Comparison of ENCODE assay signal across 8 cellular contexts in the genomic region with DNA sequence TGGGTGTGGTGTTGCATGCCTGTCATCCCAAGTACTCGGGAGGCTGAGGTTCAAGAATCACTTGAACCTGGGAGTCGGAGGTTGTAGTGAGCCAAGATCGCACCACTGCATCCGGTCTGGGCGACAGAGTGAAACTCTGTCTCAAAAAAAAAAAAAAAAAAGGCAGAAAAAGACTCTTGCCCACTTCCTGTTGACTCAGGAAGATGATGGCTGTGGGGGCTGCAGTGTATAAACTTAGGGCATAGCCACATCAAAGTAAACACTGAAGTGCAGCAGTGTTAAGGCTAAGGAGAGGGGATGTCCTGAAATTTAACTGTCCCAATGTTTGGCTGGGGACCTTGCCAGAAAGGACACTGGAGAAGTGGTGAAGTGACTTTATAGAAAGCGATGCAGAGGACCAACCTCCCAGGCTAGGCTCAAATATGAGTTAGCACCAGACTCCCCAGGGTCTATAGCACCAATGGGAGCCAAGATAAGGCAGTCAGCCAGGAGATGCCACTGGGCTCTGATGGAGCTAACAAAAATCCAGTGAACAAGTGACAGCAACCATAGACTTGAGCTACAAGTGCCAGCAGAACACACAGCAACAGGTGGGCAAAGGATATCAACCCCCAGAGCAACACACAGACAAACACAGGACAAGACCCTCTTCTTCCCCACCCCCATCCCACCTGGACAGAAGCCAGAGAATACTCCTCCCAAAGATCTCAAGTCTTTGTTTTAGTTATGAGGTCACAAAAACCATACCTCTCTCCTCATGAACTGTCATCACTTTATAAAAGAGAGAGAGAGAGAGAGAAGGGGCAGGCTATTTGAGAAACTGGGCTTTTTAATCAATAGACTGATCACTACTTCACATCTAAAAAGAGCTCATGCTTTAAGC. TPM values are rescaled to one million over a fixed set of nuclear protein-coding genes. Genes with fewer than 3 reads are reported as not detected.
A peak's percentile ranks its signal among the peaks of the same experiment; 100 is the strongest.
DNase-seq lines count a peak whose midpoint lies in the region; ATAC-seq and TF ChIP-seq lines count a peak whose summit lies in the region.

No MANE protein-coding gene starts in this region.

- peak; percentile 88 for ATAC-seq in GM18498 (IDR thresholded peaks at IDR 0.05; ENCODE audit: unreplicated experiment)
- ATAC-seq in HG02623 (IDR thresholded peaks at IDR 0.05; ENCODE audit: unreplicated experiment) = peak; percentile 51
- peak; percentile 94 for ATAC-seq in effector memory CD8-positive, alpha-beta T cell (replicated peaks)

- no peak for TF ChIP-seq CTCF in CD14-positive monocyte (IDR thresholded peaks at IDR 0.05)

- H3K27me3 Mint-ChIP-seq in effector memory CD8-positive, alpha-beta T cell = no peaks in the 10 kb centered on the region
- peaks cover 0 to 4% (median 0%) of the 10 kb centered on the region in 3 donors for H3K27me3 Mint-ChIP-seq in CD14-positive monocyte (ENCODE audit: low read depth in 3 of 3)

- peak overlapping the region; percentile 97 to 98 for H3K27ac Mint-ChIP-seq in effector memory CD8-positive, alpha-beta T cell
- H3K27ac Mint-ChIP-seq in CD14-positive monocyte = no peak overlapping the region

- peaks cover 38 to 45% of the 10 kb centered on the region in 2 donors for H3K4me1 Mint-ChIP-seq in effector memory CD8-positive, alpha-beta T cell (ENCODE audit: low read depth in 2 of 2)
- no peaks in the 10 kb centered on the region for H3K4me1 Mint-ChIP-seq in CD14-positive monocyte

- H3K9me3 Mint-ChIP-seq in effector memory CD8-positive, alpha-beta T cell = no peaks in the 10 kb centered on the region
- peaks cover 0 to 4% (median 1%) of the 10 kb centered on the region in 7 donors for H3K9me3 Mint-ChIP-seq in CD14-positive monocyte

- DNase-seq in T-helper 1 cell (peak; percentile 26 to 81 (median 55)), Kasumi-1 (lab: John Stamatoyannopoulos, UW) (no peak), posterior cingulate gyrus (no peak), DMS 273 treated with DMSO at 0.1 percent for 48 hours (lab: John Stamatoyannopoulos, UW) (no peak), CD14-positive monocyte (ENCODE audit: low spot score) (no peak)
- DNase-seq in effector memory CD8-positive, alpha-beta T cell = peak; percentile 55 to 63 (median 55)

- H3K36me3 Mint-ChIP-seq in effector memory CD8-positive, alpha-beta T cell (ENCODE audit: insufficient read depth) = peaks cover 13% of the 10 kb centered on the region
- no peaks in the 10 kb centered on the region for H3K36me3 Mint-ChIP-seq in CD14-positive monocyte

- peak overlapping the region; percentile 68 to 72 for H3K4me3 Mint-ChIP-seq in effector memory CD8-positive, alpha-beta T cell
- peak overlapping the region in 1 of 2 donors; percentile 0 for H3K4me3 Mint-ChIP-seq in CD14-positive monocyte

- intact Hi-C loops in posterior cingulate gyrus (cut with DNase I) (no loop called here), CD14-positive monocyte (cut with micrococcal nuclease) (no loop called here)

RNA-seq across cellular contexts. Expression of a gene that starts 28.0 kb away (rescaled TPM):
- under 1 TPM; 0.39 to 0.98 TPM for polyA plus RNA-seq in CD14-positive monocyte

Comparison
In these comparisons a context has a peak if more than half of its experiments do, and no peak if none do; other contexts are left out.
1. DNase-seq: peak in T-helper 1 cell (5 of 5) and effector memory CD8-positive, alpha-beta T cell (3 of 3); none in Kasumi-1 (0 of 2), posterior cingulate gyrus (0 of 10), DMS 273 treated with DMSO at 0.1 percent for 48 hours (single experiment) and CD14-positive monocyte (single experiment).
2. H3K27ac Mint-ChIP-seq: peak in effector memory CD8-positive, alpha-beta T cell (2 of 2); none in CD14-positive monocyte (0 of 7).
3. Peak in every context shown above with its lines, with median percentiles within 50 percentile points of each other: ATAC-seq.